In the genomic region with DNA sequence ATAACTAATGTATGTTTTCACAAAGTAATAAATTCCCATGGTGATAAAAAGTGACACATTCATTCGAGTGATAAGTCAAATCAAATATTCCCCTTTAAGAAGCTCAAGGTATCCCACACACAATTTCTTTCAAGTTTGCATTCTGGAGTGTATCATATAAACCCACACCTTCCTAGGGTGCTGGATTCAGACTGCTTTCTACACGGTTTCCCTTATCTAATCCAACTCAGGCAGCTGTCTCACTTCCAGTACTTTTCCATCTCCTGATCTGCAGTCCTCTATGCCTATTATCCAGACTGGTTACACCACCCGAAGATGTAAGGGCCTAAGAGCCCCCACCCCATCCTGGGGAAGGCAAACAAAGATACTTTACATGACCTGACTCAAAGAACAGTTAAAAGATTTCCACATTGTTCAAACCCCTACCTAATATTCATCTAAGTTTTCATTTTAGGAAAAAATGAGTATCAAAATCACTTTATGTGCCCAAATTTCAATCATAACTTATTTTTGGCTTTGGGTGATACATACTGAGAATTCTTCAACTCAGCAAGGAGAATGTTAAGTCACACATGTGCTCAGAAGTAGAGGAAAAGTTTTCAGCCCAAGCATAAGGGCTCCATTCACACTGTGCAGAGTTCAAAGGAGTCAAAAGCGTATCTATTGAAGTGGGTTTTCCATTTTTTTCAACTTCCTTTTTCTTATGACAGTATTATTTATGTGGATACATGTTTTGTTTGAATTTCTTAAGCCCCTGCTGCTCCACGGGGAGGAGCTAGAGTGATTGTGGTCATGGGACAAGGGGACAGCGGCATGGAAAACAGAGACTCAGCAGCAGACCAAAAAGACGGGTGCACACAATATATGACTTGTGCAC, we compare ENCODE assay signal across 8 cellular contexts. TPM values are rescaled to one million over a fixed set of nuclear protein-coding genes. Genes with fewer than 3 reads are reported as not detected.
A peak's percentile ranks its signal among the peaks of the same experiment; 100 is the strongest.
DNase-seq lines count a peak whose midpoint lies in the region; ATAC-seq and TF ChIP-seq lines count a peak whose summit lies in the region.

No MANE protein-coding gene starts in this region.

- H4K8ac ChIP-seq in trophoblast cell (ENCODE audit: low read depth, low read length), result no peak overlapping the region

- H2AK5ac ChIP-seq in trophoblast cell (ENCODE audit: low read length), result peak overlapping the region; percentile 3

- H3K23ac ChIP-seq in trophoblast cell (ENCODE audit: low read length), result no peak overlapping the region

- POLR2A ChIA-PET in Caco-2 (lab: Charles Lee), result interaction anchor here (0.5 to 0.7 kb wide), 2 partner anchors 12 to 25 kb away, joined by 3 read pairs; no protein-coding TSS in a partner anchor
- POLR2A ChIA-PET in activated CD4-positive, alpha-beta T cell treated with anti-CD3 and anti-CD28 coated beads, Interleukin-2, amount 10 ng/mL, durations not matched to agents 7 days and 5 days (lab: Charles Lee), result no interaction called here

- no peaks in the 10 kb centered on the region for H3K27me3 ChIP-seq in Caco-2 (replicated peaks; ENCODE audit: control insufficient read depth, insufficient read depth, low read length)
- no peaks in the 10 kb centered on the region for H3K27me3 ChIP-seq in KMS-11 (ENCODE audit: insufficient read depth, low read depth)
- no peaks in the 10 kb centered on the region for H3K27me3 ChIP-seq in esophagus squamous epithelium
- no peaks in the 10 kb centered on the region for H3K27me3 ChIP-seq in trophoblast cell (ENCODE audit: insufficient read depth, low read length)

- peak overlapping the region; percentile 41 for H4K91ac ChIP-seq in trophoblast cell (ENCODE audit: low read depth, low read length)

- no peaks in the 10 kb centered on the region for H3K36me3 ChIP-seq in Caco-2 (ENCODE audit: control insufficient read depth, insufficient read depth, low read length)
- no peaks in the 10 kb centered on the region for H3K36me3 ChIP-seq in KMS-11 (ENCODE audit: insufficient read depth)
- peaks cover 0 to 3% (median 0%) of the 10 kb centered on the region in 3 donors for H3K36me3 ChIP-seq in esophagus squamous epithelium
- peaks cover 0 to 5% of the 10 kb centered on the region in 2 experiments for H3K36me3 ChIP-seq in trophoblast cell (ENCODE audit: control insufficient read depth in 1 of 2, insufficient read depth in 2 of 2, low read length in 2 of 2)

- peak overlapping the region; percentile 25 for H2BK12ac ChIP-seq in trophoblast cell (ENCODE audit: low read length)

- H3K27ac Mint-ChIP-seq in Caco-2 (ENCODE audit: unreplicated experiment), result peak overlapping the region; percentile 69
- peak overlapping the region; percentile 91 for H3K27ac Mint-ChIP-seq in activated CD4-positive, alpha-beta T cell treated with anti-CD3 and anti-CD28 coated beads, Interleukin-2, amount 10 ng/mL, durations not matched to agents 7 days and 5 days

- H3K36me3 Mint-ChIP-seq in Caco-2 (ENCODE audit: insufficient read depth, unreplicated experiment), result peaks cover 41% of the 10 kb centered on the region
- H3K36me3 Mint-ChIP-seq in activated CD4-positive, alpha-beta T cell treated with anti-CD3 and anti-CD28 coated beads, Interleukin-2, amount 10 ng/mL, durations not matched to agents 7 days and 5 days (ENCODE audit: low read depth), result no peaks in the 10 kb centered on the region

- H3K14ac ChIP-seq in trophoblast cell (ENCODE audit: low read length), result no peak overlapping the region

- TF ChIP-seq POLR2A in esophagus squamous epithelium (IDR thresholded peaks at IDR 0.05), result no peak

- no TSS peak for BruUV-seq in Caco-2 (replicated peaks; lab: Mats Ljungman, UMichigan)

- H3K4me3 ChIP-seq in Caco-2 (ENCODE audit: low read depth, low read length) (no peak overlapping the region), KMS-11 (IDR thresholded peaks at IDR 0.05; ENCODE audit: insufficient read depth, low read depth, low read length) (no peak overlapping the region), esophagus squamous epithelium (no peak overlapping the region), trophoblast cell (ENCODE audit: low read depth, low read length) (no peak overlapping the region)

- H3K27me3 Mint-ChIP-seq in Caco-2 (ENCODE audit: insufficient read depth, unreplicated experiment), result no peaks in the 10 kb centered on the region
- H3K27me3 Mint-ChIP-seq in activated CD4-positive, alpha-beta T cell treated with anti-CD3 and anti-CD28 coated beads, Interleukin-2, amount 10 ng/mL, durations not matched to agents 7 days and 5 days, result peaks cover 3% of the 10 kb centered on the region

- DNase-seq in Caco-2 (peak in 1 of 2 experiments; percentile 54), esophagus squamous epithelium (lab: John Stamatoyannopoulos, UW) (no peak), trophoblast cell (peak in 1 of 2 donors; percentile 43), D341Med (ENCODE audit: low spot score) (no peak)
- peak; percentile 36 for DNase-seq in activated CD4-positive, alpha-beta T cell treated with anti-CD3 and anti-CD28 coated beads, Interleukin-2, amount 10 ng/mL, durations not matched to agents 7 days and 5 days

- H3K9ac ChIP-seq in KMS-11 (peak overlapping the region; percentile 77; the same call in 1 of the 2 replicates), trophoblast cell (ENCODE audit: low read length) (no peak overlapping the region)

- no peak overlapping the region for H2AFZ ChIP-seq in KMS-11 (ENCODE audit: low read depth)
- peak overlapping the region; percentile 52 for H2AFZ ChIP-seq in trophoblast cell (ENCODE audit: insufficient read depth, low read length, poor library complexity)

- CTCF ChIA-PET in Caco-2 (lab: Charles Lee), result interaction anchor here (0.9 kb wide), 1 partner anchor 114 kb away, joined by 4 read pairs; no protein-coding TSS in a partner anchor
- CTCF ChIA-PET in activated CD4-positive, alpha-beta T cell treated with anti-CD3 and anti-CD28 coated beads, Interleukin-2, amount 10 ng/mL, durations not matched to agents 7 days and 5 days (lab: Charles Lee), result interaction anchor here (0.6 to 3.5 kb wide), 8 partner anchors 9 to 136 kb away, joined by 3 to 17 read pairs (median 4); no protein-coding TSS in a partner anchor

- TF ChIP-seq CTCF in Caco-2 (IDR thresholded peaks at IDR 0.05; ENCODE audit: insufficient read depth in 1 of 2, low read depth in 1 of 2, low read length in 1 of 2, severe bottlenecking in 1 of 2, unreplicated experiment in 1 of 2), result no peak
- no peak for TF ChIP-seq CTCF in KMS-11 (conservative IDR thresholded peaks at IDR 0.05; ENCODE audit: low read depth, low read length)
- no peak for TF ChIP-seq CTCF in esophagus squamous epithelium (IDR thresholded peaks at IDR 0.05)

- H3K4me2 ChIP-seq in KMS-11 (peak overlapping the region; percentile 81), trophoblast cell (ENCODE audit: low read length) (no peak overlapping the region)

- no peaks in the 10 kb centered on the region for H4K20me1 ChIP-seq in KMS-11 (ENCODE audit: insufficient read depth)

- H2BK120ac ChIP-seq in trophoblast cell (ENCODE audit: insufficient read depth, low read length, poor library complexity), result peak overlapping the region; percentile 19

- H3K4me1 ChIP-seq in Caco-2, result peaks cover 51% of the 10 kb centered on the region
- peaks cover 91% of the 10 kb centered on the region for H3K4me1 ChIP-seq in KMS-11 (ENCODE audit: low read depth, poor library complexity, severe bottlenecking)
- H3K4me1 ChIP-seq in esophagus squamous epithelium, result peaks cover 26 to 92% (median 64%) of the 10 kb centered on the region in 3 donors
- H3K4me1 ChIP-seq in trophoblast cell (ENCODE audit: control insufficient read depth in 1 of 2, insufficient read depth in 2 of 2, low read length in 2 of 2), result peaks cover 20 to 21% of the 10 kb centered on the region in 2 experiments

- H3K9me3 ChIP-seq in Caco-2 (no peaks in the 10 kb centered on the region), esophagus squamous epithelium (no peaks in the 10 kb centered on the region), trophoblast cell (ENCODE audit: insufficient read depth, low read depth, low read length) (no peaks in the 10 kb centered on the region)

- H3K79me2 ChIP-seq in KMS-11 (ENCODE audit: insufficient read depth, low read depth) (peaks cover 78% of the 10 kb centered on the region), trophoblast cell (ENCODE audit: control insufficient read depth, insufficient read depth, low read length, poor library complexity) (peaks cover 9% of the 10 kb centered on the region)

- WGBS in esophagus squamous epithelium, 2 donors, result 11 to 32% methylated on average over 5 to 7 of the region's 7 CpGs
- no CpG with 5 or more reads among the region's 7 CpGs for WGBS in trophoblast cell (ENCODE audit: extremely low coverage, insufficient coverage, insufficient read length)

- peaks cover 15% of the 10 kb centered on the region for H3K79me1 ChIP-seq in trophoblast cell (ENCODE audit: low read length)

- no peak overlapping the region for H3K18ac ChIP-seq in trophoblast cell (ENCODE audit: low read length)

- H3K4me1 Mint-ChIP-seq in Caco-2 (ENCODE audit: low read depth, unreplicated experiment), result peaks cover 48% of the 10 kb centered on the region
- peaks cover 70% of the 10 kb centered on the region for H3K4me1 Mint-ChIP-seq in activated CD4-positive, alpha-beta T cell treated with anti-CD3 and anti-CD28 coated beads, Interleukin-2, amount 10 ng/mL, durations not matched to agents 7 days and 5 days

- H3K27ac ChIP-seq in KMS-11 (peak overlapping the region; percentile 96), esophagus squamous epithelium (peak overlapping the region; percentile 79 to 98 (median 92)), trophoblast cell (ENCODE audit: low read depth, low read length) (peak overlapping the region; percentile 63)

- H3K4ac ChIP-seq in trophoblast cell (ENCODE audit: low read depth, low read length), result no peak overlapping the region

- ATAC-seq in HG03571 (IDR thresholded peaks at IDR 0.05; ENCODE audit: unreplicated experiment), result no peak
- no peak for ATAC-seq in HG03039 (IDR thresholded peaks at IDR 0.05; ENCODE audit: unreplicated experiment)

- peak overlapping the region; percentile 15 for H2BK5ac ChIP-seq in trophoblast cell (ENCODE audit: low read depth, low read length, poor library complexity)

- H3K4me3 Mint-ChIP-seq in Caco-2 (ENCODE audit: unreplicated experiment), result peak overlapping the region; percentile 39
- H3K4me3 Mint-ChIP-seq in activated CD4-positive, alpha-beta T cell treated with anti-CD3 and anti-CD28 coated beads, Interleukin-2, amount 10 ng/mL, durations not matched to agents 7 days and 5 days, result peak overlapping the region; percentile 53

- no peak overlapping the region for H4K12ac ChIP-seq in trophoblast cell (ENCODE audit: low read depth, low read length)

- no peaks in the 10 kb centered on the region for H3K9me3 Mint-ChIP-seq in Caco-2 (ENCODE audit: unreplicated experiment)
- no peaks in the 10 kb centered on the region for H3K9me3 Mint-ChIP-seq in activated CD4-positive, alpha-beta T cell treated with anti-CD3 and anti-CD28 coated beads, Interleukin-2, amount 10 ng/mL, durations not matched to agents 7 days and 5 days

- intact Hi-C loops in Caco-2 (cut with micrococcal nuclease; ENCODE audit: unreplicated experiment), result no loop called here
- intact Hi-C loops in esophagus squamous epithelium (cut with DNase I), result no loop called here

RNA-seq across cellular contexts. Expression of a gene that starts 41.8 kb away (rescaled TPM):
- total RNA-seq in Caco-2 (2022) (176 and 195 TPM in 2 replicates), esophagus squamous epithelium (100 to 1,000 TPM in 3 of 4 donors, 10 to 100 TPM in 1; 67.2 to 142 (median 114) TPM)
- 10 to 100 TPM; 38.5 to 41.3 TPM for total RNA-seq in activated CD4-positive, alpha-beta T cell treated with anti-CD3 and anti-CD28 coated beads, Interleukin-2, amount 10 ng/mL, durations not matched to agents 7 days and 5 days
- polyA plus RNA-seq in trophoblast cell (2013), result 213 and 229 TPM in 2 replicates

RNA-seq across cellular contexts. Expression of a gene that starts 55.9 kb away (rescaled TPM):
- total RNA-seq in Caco-2 (2022) (0.23 and 0.44 TPM in 2 replicates), esophagus squamous epithelium (10 to 100 TPM in 1 of 4 donors, 1 to 10 TPM in 3; 2.5 to 10.1 (median 5.6) TPM)
- 100 to 1,000 TPM; 207 to 214 TPM for total RNA-seq in activated CD4-positive, alpha-beta T cell treated with anti-CD3 and anti-CD28 coated beads, Interleukin-2, amount 10 ng/mL, durations not matched to agents 7 days and 5 days
- polyA plus RNA-seq in trophoblast cell (2013), result 3.6 and 3.7 TPM in 2 replicates

Comparison
In these comparisons a context has a peak if more than half of its experiments do, and no peak if none do; other contexts are left out.
1. RNA of a gene that starts 55.9 kb away (total RNA-seq): 207 to 214 TPM in activated CD4-positive, alpha-beta T cell treated with anti-CD3 and anti-CD28 coated beads, Interleukin-2, amount 10 ng/mL, durations not matched to agents 7 days and 5 days; 2.5 to 10.1 TPM in esophagus squamous epithelium and 0.23 to 0.44 TPM in Caco-2; every median in the first group is over 10 times any median in the second.
2. Peak in every context shown above with its lines, with median percentiles within 50 percentile points of each other: H3K27ac ChIP-seq.